ENCODE assay signal across 8 cellular contexts in the genomic region with DNA sequence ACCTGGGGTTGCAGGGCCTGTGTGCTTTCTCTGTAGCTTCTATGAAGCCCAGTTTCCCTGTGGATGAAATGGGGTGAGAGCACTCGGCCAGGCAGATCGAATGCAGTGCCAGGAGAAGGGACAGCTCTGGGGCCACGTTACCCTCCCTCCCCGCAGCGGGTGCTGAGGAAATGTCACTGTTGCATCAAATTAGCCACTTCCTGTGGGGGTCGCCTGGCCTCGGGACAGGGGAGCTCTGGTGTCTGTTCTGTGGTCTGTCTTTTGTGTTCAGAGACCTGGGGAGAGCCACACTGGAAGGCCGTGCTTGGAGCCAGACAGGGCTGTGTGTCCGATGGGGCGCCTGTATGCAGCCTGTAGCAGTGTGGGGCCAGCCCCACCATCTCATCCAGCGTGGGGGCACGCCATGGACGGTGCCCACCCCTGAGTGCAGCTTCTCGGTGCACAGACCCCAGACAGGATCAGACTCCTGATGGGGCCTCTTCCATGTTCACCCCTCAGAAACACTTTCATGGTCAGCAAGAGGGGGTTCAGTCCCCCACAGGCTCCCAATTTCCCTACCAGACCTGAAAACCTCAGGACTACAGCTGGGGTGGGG. TPM values are rescaled to one million over a fixed set of nuclear protein-coding genes. Genes with fewer than 3 reads are reported as not detected.
DNase-seq lines count a peak whose midpoint lies in the region; ATAC-seq and TF ChIP-seq lines count a peak whose summit lies in the region.

No MANE protein-coding gene starts in this region.

- H3K36me3 ChIP-seq in left ventricle myocardium inferior (peaks cover 32% of the 10 kb centered on the region), right atrium auricular region (peaks cover 22% of the 10 kb centered on the region), tibial artery (peaks cover 0 to 40% (median 22%) of the 10 kb centered on the region in 3 donors)

- H3K36me3 Mint-ChIP-seq in activated CD8-positive, alpha-beta T cell treated with anti-CD3 and anti-CD28 coated beads for 36 hours (ENCODE audit: low read depth): no peaks in the 10 kb centered on the region
- peaks cover 0 to 2% (median 1%) of the 10 kb centered on the region in 3 donors for H3K36me3 Mint-ChIP-seq in naive thymus-derived CD8-positive, alpha-beta T cell

- H3K4me3 ChIP-seq in left ventricle myocardium inferior (no peak overlapping the region), right atrium auricular region (no peak overlapping the region), tibial artery (no peak overlapping the region)

- peak overlapping the region; percentile 62 for H3K27ac ChIP-seq in left ventricle myocardium inferior (replicated peaks)
- no peak overlapping the region for H3K27ac ChIP-seq in right atrium auricular region
- no peak overlapping the region for H3K27ac ChIP-seq in tibial artery

- POLR2A ChIA-PET in activated CD8-positive, alpha-beta T cell treated with anti-CD3 and anti-CD28 coated beads for 36 hours (lab: Charles Lee): interaction anchor here (1.1 to 1.3 kb wide), 4 partner anchors 10 to 53 kb away, joined by 3 to 6 read pairs (median 4); no protein-coding TSS in a partner anchor
- POLR2A ChIA-PET in naive thymus-derived CD8-positive, alpha-beta T cell (lab: Charles Lee): interaction anchor here (1.0 to 2.3 kb wide), 6 partner anchors 9 to 134 kb away, joined by 3 to 21 read pairs (median 4); partner anchors contain the start of gene TTYH3

- H3K27me3 Mint-ChIP-seq in activated CD8-positive, alpha-beta T cell treated with anti-CD3 and anti-CD28 coated beads for 36 hours: no peaks in the 10 kb centered on the region
- no peaks in the 10 kb centered on the region for H3K27me3 Mint-ChIP-seq in naive thymus-derived CD8-positive, alpha-beta T cell

- CTCF ChIA-PET in activated CD8-positive, alpha-beta T cell treated with anti-CD3 and anti-CD28 coated beads for 36 hours (lab: Charles Lee): interaction anchor here (0.6 to 1.6 kb wide), 8 partner anchors 10 to 194 kb away, joined by 3 to 9 read pairs (median 4); no protein-coding TSS in a partner anchor

- TF ChIP-seq CTCF in left ventricle myocardium inferior (IDR thresholded peaks at IDR 0.05; ENCODE audit: borderline replicate concordance) (no peak), right atrium auricular region (IDR thresholded peaks at IDR 0.05) (no peak), tibial artery (IDR thresholded peaks at IDR 0.05) (no peak)
- TF ChIP-seq CTCF in activated CD8-positive, alpha-beta T cell treated with anti-CD3 and anti-CD28 coated beads for 36 hours (IDR thresholded peaks at IDR 0.05): no peak

- DNase-seq in left ventricle myocardium inferior: no peak
- DNase-seq in right atrium auricular region (ENCODE audit: low spot score): no peak
- peak; percentile 84 for DNase-seq in activated CD8-positive, alpha-beta T cell treated with anti-CD3 and anti-CD28 coated beads for 36 hours
- peak in 7 of 10 donors; percentile 29 to 59 (median 39) for DNase-seq in naive thymus-derived CD8-positive, alpha-beta T cell
- DNase-seq in kidney glomerular epithelial cell (lab: John Stamatoyannopoulos, UW): no peak
- DNase-seq in tibial artery: no peak
- no peak for DNase-seq in NCI-H1417 (lab: John Stamatoyannopoulos, UW)

- H3K4me1 ChIP-seq in left ventricle myocardium inferior (peaks cover 47% of the 10 kb centered on the region), right atrium auricular region (peaks cover 0 to 41% of the 10 kb centered on the region in 2 donors), tibial artery (peaks cover 0 to 33% (median 24%) of the 10 kb centered on the region in 4 donors)

- peak overlapping the region; percentile 64 for H3K4me3 Mint-ChIP-seq in activated CD8-positive, alpha-beta T cell treated with anti-CD3 and anti-CD28 coated beads for 36 hours
- peak overlapping the region; percentile 79 to 92 (median 85) for H3K4me3 Mint-ChIP-seq in naive thymus-derived CD8-positive, alpha-beta T cell

- H3K9me3 Mint-ChIP-seq in activated CD8-positive, alpha-beta T cell treated with anti-CD3 and anti-CD28 coated beads for 36 hours: no peaks in the 10 kb centered on the region
- H3K9me3 Mint-ChIP-seq in naive thymus-derived CD8-positive, alpha-beta T cell: no peaks in the 10 kb centered on the region

- intact Hi-C loops in left ventricle myocardium inferior (cut with micrococcal nuclease): no loop called here
- intact Hi-C loops in activated CD8-positive, alpha-beta T cell treated with anti-CD3 and anti-CD28 coated beads for 36 hours (cut with micrococcal nuclease): no loop called here
- intact Hi-C loops in tibial artery (cut with DNase I; ENCODE audit: low total_unique reads): loop anchor here (5.0 kb wide), 1 partner anchor 48 kb away; no protein-coding TSS in a partner anchor

- H3K27me3 ChIP-seq in left ventricle myocardium inferior (ENCODE audit: low read depth) (no peaks in the 10 kb centered on the region), right atrium auricular region (no peaks in the 10 kb centered on the region), tibial artery (no peaks in the 10 kb centered on the region)

- H3K4me1 Mint-ChIP-seq in activated CD8-positive, alpha-beta T cell treated with anti-CD3 and anti-CD28 coated beads for 36 hours (ENCODE audit: low read depth): peaks cover 26% of the 10 kb centered on the region
- peaks cover 14 to 37% (median 26%) of the 10 kb centered on the region in 4 donors for H3K4me1 Mint-ChIP-seq in naive thymus-derived CD8-positive, alpha-beta T cell

- ATAC-seq in HG03460 (IDR thresholded peaks at IDR 0.05; ENCODE audit: unreplicated experiment): peak; percentile 62
- ATAC-seq in activated CD8-positive, alpha-beta T cell treated with anti-CD3 and anti-CD28 coated beads for 36 hours: peak; percentile 86
- ATAC-seq in naive thymus-derived CD8-positive, alpha-beta T cell: peak; percentile 71 to 76

- H3K27ac Mint-ChIP-seq in activated CD8-positive, alpha-beta T cell treated with anti-CD3 and anti-CD28 coated beads for 36 hours: peak overlapping the region; percentile 89
- H3K27ac Mint-ChIP-seq in naive thymus-derived CD8-positive, alpha-beta T cell: peak overlapping the region; percentile 53 to 94 (median 83)

- H3K9me3 ChIP-seq in left ventricle myocardium inferior (replicated peaks): no peaks in the 10 kb centered on the region
- H3K9me3 ChIP-seq in right atrium auricular region: no peaks in the 10 kb centered on the region
- H3K9me3 ChIP-seq in tibial artery: no peaks in the 10 kb centered on the region

RNA-seq across cellular contexts. Expression of gene TTYH3, which starts 13.6 kb away (rescaled TPM):
- total RNA-seq in left ventricle myocardium inferior: 10.9 TPM
- total RNA-seq in right atrium auricular region: 10 to 100 TPM in 1 of 2 donors, 1 to 10 TPM in 1; 7.0 to 11.1 TPM
- total RNA-seq in activated CD8-positive, alpha-beta T cell treated with anti-CD3 and anti-CD28 coated beads for 36 hours: 10 to 100 TPM; 30.3 to 32.3 TPM
- total RNA-seq in naive thymus-derived CD8-positive, alpha-beta T cell: 10 to 100 TPM; 13.7 to 14.9 TPM
- polyA plus RNA-seq in naive thymus-derived CD8-positive, alpha-beta T cell: 1 to 10 TPM; 1.1 to 1.9 (median 1.1) TPM

RNA-seq across cellular contexts. Expression of gene AMZ1, which starts 42.6 kb away (rescaled TPM):
- total RNA-seq in left ventricle myocardium inferior (0.11 TPM), right atrium auricular region (under 1 TPM in 1 of 2 donors, not detected in 1; 0.07 TPM)
- total RNA-seq in activated CD8-positive, alpha-beta T cell treated with anti-CD3 and anti-CD28 coated beads for 36 hours: under 1 TPM; 0.11 to 0.14 TPM
- total RNA-seq in naive thymus-derived CD8-positive, alpha-beta T cell: under 1 TPM in 1 of 2 experiments, not detected in 1; 0.05 TPM
- not detected for polyA plus RNA-seq in naive thymus-derived CD8-positive, alpha-beta T cell

Comparison
In these comparisons a context has a peak if more than half of its experiments do, and no peak if none do; other contexts are left out.
1. DNase-seq: peak in activated CD8-positive, alpha-beta T cell treated with anti-CD3 and anti-CD28 coated beads for 36 hours (single experiment) and naive thymus-derived CD8-positive, alpha-beta T cell (7 of 10); none in left ventricle myocardium inferior (single experiment), right atrium auricular region (single experiment), kidney glomerular epithelial cell (single experiment), tibial artery (0 of 2) and NCI-H1417 (0 of 3).
2. Peak in every context shown above with its lines, with median percentiles within 50 percentile points of each other: ATAC-seq.